Comparison of ENCODE assay signal across 15 cellular contexts in the genomic region with DNA sequence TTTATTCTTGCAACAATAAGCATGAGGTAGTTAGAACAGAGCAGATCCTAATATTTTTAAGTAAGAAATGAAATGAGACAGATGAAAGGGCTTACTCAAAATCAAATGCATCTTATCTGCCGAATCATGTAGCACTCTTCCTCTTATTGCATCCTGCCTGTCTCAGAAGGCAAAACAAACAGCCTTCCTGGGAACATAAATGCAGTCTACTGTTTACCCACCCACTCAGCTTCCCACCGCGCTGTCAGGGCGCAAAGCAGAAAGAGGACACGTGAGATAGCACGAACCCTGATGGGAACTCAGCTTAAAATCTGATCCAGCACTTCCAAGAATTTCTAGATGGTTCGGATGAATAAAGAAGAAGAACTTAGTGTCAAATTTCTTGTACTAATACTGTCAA.
A peak's percentile ranks its signal among the peaks of the same experiment; 100 is the strongest.
DNase-seq lines count a peak whose midpoint lies in the region; TF ChIP-seq lines count a peak whose summit lies in the region.
"Had no signal": no experiment of that assay in that cellular context is flagged by ENCODE, and none has a peak within 500 bp of the region (broad histone marks: within the 10 kb centered on the region; RNA-seq: fewer than 3 reads in every experiment).

No MANE protein-coding gene starts in this region.

- WGBS in mesodermal cell (ENCODE audit: insufficient coverage in 2 of 2), 2 experiments = 75 to 100% methylated on average over 1 to 2 of the region's 7 CpGs
- 84% methylated on average over 7 of the region's 7 CpGs for WGBS in GM23248 (ENCODE audit: low coverage in 1 of 2, low lambda C conversion rate in 2 of 2, missing lambda C conversion rate in 2 of 2), 2 experiments

- H3K79me2 ChIP-seq in GM23248 (ENCODE audit: insufficient read depth) (no peaks in the 10 kb centered on the region), PC-9 (ENCODE audit: low read depth) (no peaks in the 10 kb centered on the region)

- POLR2A ChIA-PET in PC-9 (lab: Charles Lee; ENCODE audit: unreplicated experiment) = interaction anchor here (0.6 kb wide), 1 partner anchor 114 kb away, joined by 3 read pairs; a partner anchor contains a TSS

- H3F3A ChIP-seq in GM23248 (ENCODE audit: insufficient read depth) (no peaks in the 10 kb centered on the region), PC-9 (ENCODE audit: insufficient read depth, low read depth) (no peaks in the 10 kb centered on the region)

- in situ Hi-C loops in GM23248 (cut with MboI) = no loop called here

- H3K27me3 ChIP-seq in GM23248 (replicated peaks; ENCODE audit: insufficient read depth) (no peaks in the 10 kb centered on the region), PC-9 (ENCODE audit: insufficient read depth, low read depth) (no peaks in the 10 kb centered on the region)

- H3K4me2 ChIP-seq in GM23248 (ENCODE audit: unreplicated experiment) (no peak overlapping the region), PC-9 (no peak overlapping the region)
- H3K4me2 ChIP-seq: KMS-11, SK-N-SH had no signal

- H3K36me3 ChIP-seq in mesodermal cell (ENCODE audit: control insufficient read depth, insufficient read depth, low read length) (peaks cover 3% of the 10 kb centered on the region), GM23248 (ENCODE audit: low read depth) (no peaks in the 10 kb centered on the region), PC-9 (ENCODE audit: low read depth) (no peaks in the 10 kb centered on the region)

- no peaks in the 10 kb centered on the region for H3K9me2 ChIP-seq in GM23248 (ENCODE audit: insufficient read depth)
- no peaks in the 10 kb centered on the region for H3K9me2 ChIP-seq in PC-9 (ENCODE audit: insufficient read depth)
- H3K9me2 ChIP-seq: SK-N-SH had no signal

- DNase-seq in NCI-H1105 treated with DMSO at 0.1 percent for 48 hours (lab: John Stamatoyannopoulos, UW) (peak; percentile 9), NCI-H1105 (lab: John Stamatoyannopoulos, UW) (no peak), NCI-H1436 treated with DMSO at 0.1 percent for 48 hours (lab: John Stamatoyannopoulos, UW) (peak; percentile 27), SHP77 treated with DMSO at 0.1 percent for 48 hours (lab: John Stamatoyannopoulos, UW) (peak; percentile 4), GM23248 (no peak), PC-9 (no peak), SIG-M5 treated with dmso at 0.1 percent for 504 hours (lab: John Stamatoyannopoulos, UW; ENCODE audit: unreplicated experiment) (no peak)
- DNase-seq: activated effector memory CD4-positive, alpha-beta T cell treated with anti-CD3 and anti-CD28 coated beads, Interleukin-2, amount 50 U/mL, for 16 hours; central memory CD4-positive, alpha-beta T cell; hippocampal formation; SK-N-SH had no signal

- H4K20me1 ChIP-seq in GM23248 (ENCODE audit: insufficient read depth) = no peaks in the 10 kb centered on the region
- H4K20me1 ChIP-seq in PC-9 (ENCODE audit: insufficient read depth) = no peaks in the 10 kb centered on the region

- no peak overlapping the region for H3K9ac ChIP-seq in GM23248
- H3K9ac ChIP-seq: KMS-11, SK-N-SH had no signal

- H3K4me3 ChIP-seq in mesodermal cell (ENCODE audit: extremely low read depth, insufficient read depth, low read length, poor library complexity, severe bottlenecking) = no peak overlapping the region
- no peak overlapping the region for H3K4me3 ChIP-seq in GM23248
- no peak overlapping the region for H3K4me3 ChIP-seq in PC-9
- H3K4me3 ChIP-seq: lung had no signal

- H3K4me1 ChIP-seq in mesodermal cell (ENCODE audit: control insufficient read depth, insufficient read depth, low read length, poor library complexity, severe bottlenecking) (peaks cover 34% of the 10 kb centered on the region), GM23248 (ENCODE audit: insufficient read depth) (peaks cover 23% of the 10 kb centered on the region), PC-9 (replicated peaks; ENCODE audit: insufficient read depth) (peaks cover 19% of the 10 kb centered on the region; the same call in 1 of the 2 replicates)

- H2AFZ ChIP-seq in GM23248 (no peak overlapping the region), PC-9 (no peak overlapping the region)

- peaks cover 5% of the 10 kb centered on the region for H3K9me3 ChIP-seq in mesodermal cell (ENCODE audit: control insufficient read depth, low read length)
- H3K9me3 ChIP-seq in GM23248 (ENCODE audit: low read depth) = no peaks in the 10 kb centered on the region
- no peaks in the 10 kb centered on the region for H3K9me3 ChIP-seq in PC-9 (ENCODE audit: insufficient read depth, low read depth)
- H3K9me3 ChIP-seq: SK-N-SH had no signal

- H3K27ac ChIP-seq in mesodermal cell (ENCODE audit: low read depth, low read length, severe bottlenecking) (peak overlapping the region; percentile 86), GM23248 (no peak overlapping the region), PC-9 (no peak overlapping the region)
- H3K27ac ChIP-seq: 22Rv1, KMS-11 had no signal

- intact Hi-C loops in PC-9 (cut with micrococcal nuclease; ENCODE audit: unreplicated experiment) = loop anchor here (5.0 kb wide), 1 partner anchor 68 kb away; no protein-coding TSS in a partner anchor

- CTCF ChIA-PET in PC-9 (lab: Charles Lee) = no interaction called here

- BruUV-seq in PC-9 (replicated peaks; lab: Mats Ljungman, UMichigan) = no TSS peak

- TF ChIP-seq CTCF in PC-9 (conservative IDR thresholded peaks at IDR 0.05) = no peak

Comparison
In these comparisons a context has a peak if more than half of its experiments do, and no peak if none do; other contexts are left out.
1. DNase-seq: peak in NCI-H1105 treated with DMSO at 0.1 percent for 48 hours (single experiment), NCI-H1436 treated with DMSO at 0.1 percent for 48 hours (single experiment) and SHP77 treated with DMSO at 0.1 percent for 48 hours (single experiment); none in NCI-H1105 (single experiment), GM23248 (single experiment), PC-9 (0 of 2) and SIG-M5 treated with dmso at 0.1 percent for 504 hours (single experiment).